ENCODE assay signal across 1 cellular context in genomic region chr2:238277695-238278094, GRCh38.
A peak's percentile ranks its signal among the peaks of the same experiment; 100 is the strongest.
TF ChIP-seq lines count a peak whose summit lies in the region.

No MANE protein-coding gene starts in this region.

TF ChIP-seq in HepG2, 621 proteins besides CTCF, POLR2A, EP300 and RAD21:
- TF ChIP-seq STAG1 (CRISPR knock-in tag; IDR thresholded peaks at IDR 0.05) (peak; percentile 38), ZNF451 (CRISPR knock-in tag; IDR thresholded peaks at IDR 0.05) (no peak), ZBTB38 (CRISPR knock-in tag; IDR thresholded peaks at IDR 0.05) (0 out of 2 replicates have a peak, but pooled peaks have one; percentile 16), AGO1 (IDR thresholded peaks at IDR 0.05; ENCODE audit: low read depth, low read length, poor library complexity, severe bottlenecking) (peak; percentile 4), ZNF768 (CRISPR knock-in tag; IDR thresholded peaks at IDR 0.05) (0 out of 2 replicates have a peak, but pooled peaks have one; percentile 8), ZBTB33 (CRISPR knock-in tag; IDR thresholded peaks at IDR 0.05) (peak; percentile 79)
TF ChIP-seq in HepG2: peak in this region for 5.
